In genomic region chr11:10324474-10324873, GRCh38 we compare ENCODE assay signal across 16 cellular contexts. TPM values are rescaled to one million over a fixed set of nuclear protein-coding genes. Genes with fewer than 3 reads are reported as not detected.
DNase-seq lines count a peak whose midpoint lies in the region; ATAC-seq and TF ChIP-seq lines count a peak whose summit lies in the region.
"Had no signal": no experiment of that assay in that cellular context is flagged by ENCODE, and none has a peak within 500 bp of the region (broad histone marks: within the 10 kb centered on the region; RNA-seq: fewer than 3 reads in every experiment).

No MANE protein-coding gene starts in this region.

- ATAC-seq in T-helper 17 cell (no peak), GM21447 (IDR thresholded peaks at IDR 0.05; ENCODE audit: unreplicated experiment) (no peak), HG03378 (IDR thresholded peaks at IDR 0.05; ENCODE audit: unreplicated experiment) (no peak)
- ATAC-seq: activated CD4-positive, alpha-beta T cell treated with anti-CD3 and anti-CD28 coated beads for 36 hours had no signal

- no peaks in the 10 kb centered on the region for H3K79me2 ChIP-seq in GM23248 (ENCODE audit: insufficient read depth)

- 74 to 78% methylated on average over 3 of the region's 3 CpGs for WGBS in GM23248 (ENCODE audit: low coverage in 1 of 2, low lambda C conversion rate in 2 of 2, missing lambda C conversion rate in 2 of 2), 2 experiments

- peak overlapping the region; percentile 80 for H3K27ac ChIP-seq in GM23248
- H3K27ac ChIP-seq in stomach smooth muscle (ENCODE audit: low read length), result peak overlapping the region; percentile 68

- H3K27me3 Mint-ChIP-seq in chondrocyte (ENCODE audit: low read depth) (no peaks in the 10 kb centered on the region), T-helper 17 cell (peaks cover 36% of the 10 kb centered on the region)

- H3K36me3 ChIP-seq in GM23248 (ENCODE audit: low read depth) (no peaks in the 10 kb centered on the region), stomach smooth muscle (ENCODE audit: control insufficient read depth in 2 of 2, insufficient read depth in 2 of 2, low read length in 2 of 2) (no peaks in the 10 kb centered on the region)

- H3K27ac Mint-ChIP-seq in chondrocyte (ENCODE audit: unreplicated experiment) (peak overlapping the region; percentile 15), T-helper 17 cell (no peak overlapping the region)
- H3K27ac Mint-ChIP-seq: activated CD4-positive, alpha-beta T cell treated with anti-CD3 and anti-CD28 coated beads for 36 hours; GM23338; nephron progenitor cell had no signal

- H3K36me3 Mint-ChIP-seq in chondrocyte (ENCODE audit: low read depth) (no peaks in the 10 kb centered on the region), T-helper 17 cell (ENCODE audit: low read depth) (no peaks in the 10 kb centered on the region)

- no peak overlapping the region for H3K4me3 ChIP-seq in GM23248
- no peak overlapping the region for H3K4me3 ChIP-seq in stomach smooth muscle (ENCODE audit: low read length in 2 of 2)
- H3K4me3 ChIP-seq: GM23338 had no signal

- no peaks in the 10 kb centered on the region for H4K20me1 ChIP-seq in GM23248 (ENCODE audit: insufficient read depth)

- peaks cover 69% of the 10 kb centered on the region for H3F3A ChIP-seq in GM23248 (ENCODE audit: insufficient read depth)

- no peak overlapping the region for H3K4me2 ChIP-seq in GM23248 (ENCODE audit: unreplicated experiment)

- H3K9me3 ChIP-seq in GM23248 (ENCODE audit: low read depth) (no peaks in the 10 kb centered on the region), stomach smooth muscle (ENCODE audit: control insufficient read depth in 2 of 2, low read length in 2 of 2) (no peaks in the 10 kb centered on the region), T-helper 17 cell (ENCODE audit: control insufficient read depth, low read length, poor library complexity, severe bottlenecking) (no peaks in the 10 kb centered on the region)

- H2AFZ ChIP-seq in GM23248, result no peak overlapping the region
- H2AFZ ChIP-seq: GM23338 had no signal

- TF ChIP-seq CTCF in chondrocyte (IDR thresholded peaks at IDR 0.05), result no peak

- H3K4me3 Mint-ChIP-seq in chondrocyte (ENCODE audit: unreplicated experiment) (no peak overlapping the region), T-helper 17 cell (no peak overlapping the region)
- H3K4me3 Mint-ChIP-seq: activated CD4-positive, alpha-beta T cell treated with anti-CD3 and anti-CD28 coated beads for 36 hours; GM23338; nephron progenitor cell had no signal

- peaks cover 80% of the 10 kb centered on the region for H3K4me1 Mint-ChIP-seq in chondrocyte (ENCODE audit: low read depth)
- peaks cover 3% of the 10 kb centered on the region for H3K4me1 Mint-ChIP-seq in T-helper 17 cell

- no peak overlapping the region for H3K9ac ChIP-seq in GM23248
- H3K9ac ChIP-seq in stomach smooth muscle (ENCODE audit: low read length in 2 of 2), result no peak overlapping the region

- H3K9me3 Mint-ChIP-seq in chondrocyte (ENCODE audit: low read depth), result no peaks in the 10 kb centered on the region
- H3K9me3 Mint-ChIP-seq: GM23338, nephron progenitor cell had no signal

- no peaks in the 10 kb centered on the region for H3K27me3 ChIP-seq in GM23248 (replicated peaks; ENCODE audit: insufficient read depth)
- H3K27me3 ChIP-seq in stomach smooth muscle (ENCODE audit: control insufficient read depth in 1 of 2, insufficient read depth in 2 of 2, low read length in 2 of 2), result no peaks in the 10 kb centered on the region

- H3K4me1 ChIP-seq in GM23248 (ENCODE audit: insufficient read depth), result peaks cover 69% of the 10 kb centered on the region
- peaks cover 45% of the 10 kb centered on the region for H3K4me1 ChIP-seq in stomach smooth muscle (ENCODE audit: control insufficient read depth, insufficient read depth, low read length)

- in situ Hi-C loops in GM23248 (cut with MboI), result loop anchor here (10.0 to 25.0 kb wide), 2 partner anchors 337 to 410 kb away; no protein-coding TSS in a partner anchor

- DNase-seq in GM23248 (peak; percentile 16), chondrocyte (ENCODE audit: low spot score) (no peak), iris pigment epithelial cell (ENCODE audit: low read depth) (peak; percentile 81), NK-92 (lab: John Stamatoyannopoulos, UW; ENCODE audit: unreplicated experiment) (no peak), T-helper 17 cell (no peak)
- DNase-seq: activated CD4-positive, alpha-beta T cell treated with anti-CD3 and anti-CD28 coated beads for 36 hours; GF-D8; KG1; NCI-H1092; NCI-H524; nephron progenitor cell; substantia nigra had no signal

- no peaks in the 10 kb centered on the region for H3K9me2 ChIP-seq in GM23248 (ENCODE audit: insufficient read depth)

RNA-seq across cellular contexts. Expression of gene ADM, which starts 19.6 kb away (rescaled TPM):
- total RNA-seq in GM23248 (2014; rRNA removed; shearing (Covaris generic)), result 537 and 551 TPM in 2 replicates
- 451 and 460 TPM in 2 replicates for polyA plus RNA-seq in GM23248 (2016; fragmentation: Nextera tagmentation; extraction: Ambion mirVana)
- total RNA-seq in chondrocyte, result 33.0 to 53.8 TPM (median 49.2 TPM) in 3 replicates
- total RNA-seq in T-helper 17 cell, result 1 to 10 TPM in 1 of 2 donors, under 1 TPM in 1; 0.68 to 2.0 TPM

RNA-seq across cellular contexts. Expression of gene SBF2, which starts 30.5 kb away (rescaled TPM):
- 32.7 and 42.7 TPM in 2 replicates for total RNA-seq in GM23248 (2014; rRNA removed; shearing (Covaris generic))
- 18.8 and 21.9 TPM in 2 replicates for polyA plus RNA-seq in GM23248 (2016; fragmentation: Nextera tagmentation; extraction: Ambion mirVana)
- 44.5 to 49.2 TPM (median 47.8 TPM) in 3 replicates for total RNA-seq in chondrocyte
- 10 to 100 TPM; 15.5 to 23.1 TPM for total RNA-seq in T-helper 17 cell

Comparison
In these comparisons a context has a peak if more than half of its experiments do, and no peak if none do; other contexts are left out.
1. DNase-seq: peak in GM23248 (single experiment) and iris pigment epithelial cell (single experiment); none in chondrocyte (single experiment), NK-92 (single experiment) and T-helper 17 cell (0 of 3).
2. RNA of gene ADM, which starts 19.6 kb away (total RNA-seq): 537 to 551 TPM in GM23248 and 33.0 to 53.8 TPM in chondrocyte; 0.68 to 2.0 TPM in T-helper 17 cell; every median in the first group is over 10 times any median in the second.